In the genomic region with DNA sequence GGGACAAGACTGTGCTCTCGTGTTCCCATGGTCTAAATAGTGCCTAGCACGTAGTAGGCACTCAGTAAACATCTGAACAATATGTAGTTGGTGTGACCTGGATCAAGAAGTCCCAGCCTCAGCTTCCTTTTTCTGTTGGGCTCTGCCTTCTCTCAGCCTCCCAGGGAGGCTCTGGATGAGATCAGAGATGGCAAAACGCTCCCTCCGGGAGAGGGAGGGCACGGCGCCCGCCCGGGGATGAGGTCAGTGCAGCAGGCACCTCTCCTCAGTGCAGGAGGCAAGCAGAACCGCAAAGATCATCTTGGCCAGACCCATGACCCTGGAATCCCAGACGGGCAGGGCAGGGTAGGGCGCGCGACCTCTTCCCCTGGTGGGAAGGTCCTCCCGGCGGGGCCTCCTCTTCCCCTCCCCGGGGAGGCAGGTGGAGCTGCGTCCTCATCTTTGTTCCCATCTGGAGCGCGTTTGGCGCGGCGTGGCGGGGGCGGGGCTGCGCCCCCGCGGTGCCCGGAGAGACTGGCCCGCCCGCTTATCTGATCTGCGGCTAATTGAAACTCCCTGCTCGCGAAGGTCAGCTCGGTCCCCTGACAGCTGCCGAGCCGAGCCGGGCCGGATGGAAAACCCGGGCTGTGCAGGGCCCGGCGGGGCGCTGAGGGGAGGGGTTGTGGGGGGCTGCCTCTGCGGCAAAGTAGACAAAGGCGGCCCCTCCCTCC, we compare ENCODE assay signal across 1 cellular context.
TF ChIP-seq lines count a peak whose summit lies in the region.

No MANE protein-coding gene starts in this region.

TF ChIP-seq in HepG2, 621 proteins besides CTCF, POLR2A, EP300 and RAD21 (continued from another document and continues in another):
- TF ChIP-seq, protein P1, sequence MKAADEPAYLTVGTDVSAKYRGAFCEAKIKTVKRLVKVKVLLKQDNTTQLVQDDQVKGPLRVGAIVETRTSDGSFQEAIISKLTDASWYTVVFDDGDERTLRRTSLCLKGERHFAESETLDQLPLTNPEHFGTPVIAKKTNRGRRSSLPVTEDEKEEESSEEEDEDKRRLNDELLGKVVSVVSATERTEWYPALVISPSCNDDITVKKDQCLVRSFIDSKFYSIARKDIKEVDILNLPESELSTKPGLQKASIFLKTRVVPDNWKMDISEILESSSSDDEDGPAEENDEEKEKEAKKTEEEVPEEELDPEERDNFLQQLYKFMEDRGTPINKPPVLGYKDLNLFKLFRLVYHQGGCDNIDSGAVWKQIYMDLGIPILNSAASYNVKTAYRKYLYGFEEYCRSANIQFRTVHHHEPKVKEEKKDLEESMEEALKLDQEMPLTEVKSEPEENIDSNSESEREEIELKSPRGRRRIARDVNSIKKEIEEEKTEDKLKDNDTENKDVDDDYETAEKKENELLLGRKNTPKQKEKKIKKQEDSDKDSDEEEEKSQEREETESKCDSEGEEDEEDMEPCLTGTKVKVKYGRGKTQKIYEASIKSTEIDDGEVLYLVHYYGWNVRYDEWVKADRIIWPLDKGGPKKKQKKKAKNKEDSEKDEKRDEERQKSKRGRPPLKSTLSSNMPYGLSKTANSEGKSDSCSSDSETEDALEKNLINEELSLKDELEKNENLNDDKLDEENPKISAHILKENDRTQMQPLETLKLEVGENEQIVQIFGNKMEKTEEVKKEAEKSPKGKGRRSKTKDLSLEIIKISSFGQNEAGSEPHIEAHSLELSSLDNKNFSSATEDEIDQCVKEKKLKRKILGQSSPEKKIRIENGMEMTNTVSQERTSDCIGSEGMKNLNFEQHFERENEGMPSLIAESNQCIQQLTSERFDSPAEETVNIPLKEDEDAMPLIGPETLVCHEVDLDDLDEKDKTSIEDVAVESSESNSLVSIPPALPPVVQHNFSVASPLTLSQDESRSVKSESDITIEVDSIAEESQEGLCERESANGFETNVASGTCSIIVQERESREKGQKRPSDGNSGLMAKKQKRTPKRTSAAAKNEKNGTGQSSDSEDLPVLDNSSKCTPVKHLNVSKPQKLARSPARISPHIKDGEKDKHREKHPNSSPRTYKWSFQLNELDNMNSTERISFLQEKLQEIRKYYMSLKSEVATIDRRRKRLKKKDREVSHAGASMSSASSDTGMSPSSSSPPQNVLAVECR (CRISPR knock-in tag; IDR thresholded peaks at IDR 0.05; ENCODE audit: borderline replicate concordance) = peak; percentile 23; the same call in 1 of the 2 replicates
- no peak for TF ChIP-seq SOX13 (IDR thresholded peaks at IDR 0.05)
- TF ChIP-seq SOX13 (CRISPR knock-in tag; conservative IDR thresholded peaks at IDR 0.05 in 1 of 2, IDR thresholded peaks at IDR 0.05 in 1 of 2) = peak in 1 of 2 experiments; percentile 37; a peak in 1 of 4 replicates
- TF ChIP-seq HIVEP1 (CRISPR knock-in tag; IDR thresholded peaks at IDR 0.05) = peak; percentile 63
- no peak for TF ChIP-seq HOXA7 (CRISPR knock-in tag; IDR thresholded peaks at IDR 0.05)
- peak; percentile 19; the same call in 1 of the 2 replicates for TF ChIP-seq ZNF792 (CRISPR knock-in tag; IDR thresholded peaks at IDR 0.05)
- no peak for TF ChIP-seq SCMH1 (CRISPR knock-in tag; IDR thresholded peaks at IDR 0.05; ENCODE audit: borderline replicate concordance)
- TF ChIP-seq ZNF136 (CRISPR knock-in tag; IDR thresholded peaks at IDR 0.05; ENCODE audit: low read depth) = no peak
- TF ChIP-seq, protein P2, sequence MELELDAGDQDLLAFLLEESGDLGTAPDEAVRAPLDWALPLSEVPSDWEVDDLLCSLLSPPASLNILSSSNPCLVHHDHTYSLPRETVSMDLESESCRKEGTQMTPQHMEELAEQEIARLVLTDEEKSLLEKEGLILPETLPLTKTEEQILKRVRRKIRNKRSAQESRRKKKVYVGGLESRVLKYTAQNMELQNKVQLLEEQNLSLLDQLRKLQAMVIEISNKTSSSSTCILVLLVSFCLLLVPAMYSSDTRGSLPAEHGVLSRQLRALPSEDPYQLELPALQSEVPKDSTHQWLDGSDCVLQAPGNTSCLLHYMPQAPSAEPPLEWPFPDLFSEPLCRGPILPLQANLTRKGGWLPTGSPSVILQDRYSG (CRISPR knock-in tag; IDR thresholded peaks at IDR 0.05) = no peak
- TF ChIP-seq, protein P3, sequence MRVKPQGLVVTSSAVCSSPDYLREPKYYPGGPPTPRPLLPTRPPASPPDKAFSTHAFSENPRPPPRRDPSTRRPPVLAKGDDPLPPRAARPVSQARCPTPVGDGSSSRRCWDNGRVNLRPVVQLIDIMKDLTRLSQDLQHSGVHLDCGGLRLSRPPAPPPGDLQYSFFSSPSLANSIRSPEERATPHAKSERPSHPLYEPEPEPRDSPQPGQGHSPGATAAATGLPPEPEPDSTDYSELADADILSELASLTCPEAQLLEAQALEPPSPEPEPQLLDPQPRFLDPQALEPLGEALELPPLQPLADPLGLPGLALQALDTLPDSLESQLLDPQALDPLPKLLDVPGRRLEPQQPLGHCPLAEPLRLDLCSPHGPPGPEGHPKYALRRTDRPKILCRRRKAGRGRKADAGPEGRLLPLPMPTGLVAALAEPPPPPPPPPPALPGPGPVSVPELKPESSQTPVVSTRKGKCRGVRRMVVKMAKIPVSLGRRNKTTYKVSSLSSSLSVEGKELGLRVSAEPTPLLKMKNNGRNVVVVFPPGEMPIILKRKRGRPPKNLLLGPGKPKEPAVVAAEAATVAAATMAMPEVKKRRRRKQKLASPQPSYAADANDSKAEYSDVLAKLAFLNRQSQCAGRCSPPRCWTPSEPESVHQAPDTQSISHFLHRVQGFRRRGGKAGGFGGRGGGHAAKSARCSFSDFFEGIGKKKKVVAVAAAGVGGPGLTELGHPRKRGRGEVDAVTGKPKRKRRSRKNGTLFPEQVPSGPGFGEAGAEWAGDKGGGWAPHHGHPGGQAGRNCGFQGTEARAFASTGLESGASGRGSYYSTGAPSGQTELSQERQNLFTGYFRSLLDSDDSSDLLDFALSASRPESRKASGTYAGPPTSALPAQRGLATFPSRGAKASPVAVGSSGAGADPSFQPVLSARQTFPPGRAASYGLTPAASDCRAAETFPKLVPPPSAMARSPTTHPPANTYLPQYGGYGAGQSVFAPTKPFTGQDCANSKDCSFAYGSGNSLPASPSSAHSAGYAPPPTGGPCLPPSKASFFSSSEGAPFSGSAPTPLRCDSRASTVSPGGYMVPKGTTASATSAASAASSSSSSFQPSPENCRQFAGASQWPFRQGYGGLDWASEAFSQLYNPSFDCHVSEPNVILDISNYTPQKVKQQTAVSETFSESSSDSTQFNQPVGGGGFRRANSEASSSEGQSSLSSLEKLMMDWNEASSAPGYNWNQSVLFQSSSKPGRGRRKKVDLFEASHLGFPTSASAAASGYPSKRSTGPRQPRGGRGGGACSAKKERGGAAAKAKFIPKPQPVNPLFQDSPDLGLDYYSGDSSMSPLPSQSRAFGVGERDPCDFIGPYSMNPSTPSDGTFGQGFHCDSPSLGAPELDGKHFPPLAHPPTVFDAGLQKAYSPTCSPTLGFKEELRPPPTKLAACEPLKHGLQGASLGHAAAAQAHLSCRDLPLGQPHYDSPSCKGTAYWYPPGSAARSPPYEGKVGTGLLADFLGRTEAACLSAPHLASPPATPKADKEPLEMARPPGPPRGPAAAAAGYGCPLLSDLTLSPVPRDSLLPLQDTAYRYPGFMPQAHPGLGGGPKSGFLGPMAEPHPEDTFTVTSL (CRISPR knock-in tag; IDR thresholded peaks at IDR 0.05; ENCODE audit: borderline replicate concordance) = no peak
- TF ChIP-seq, protein P4, sequence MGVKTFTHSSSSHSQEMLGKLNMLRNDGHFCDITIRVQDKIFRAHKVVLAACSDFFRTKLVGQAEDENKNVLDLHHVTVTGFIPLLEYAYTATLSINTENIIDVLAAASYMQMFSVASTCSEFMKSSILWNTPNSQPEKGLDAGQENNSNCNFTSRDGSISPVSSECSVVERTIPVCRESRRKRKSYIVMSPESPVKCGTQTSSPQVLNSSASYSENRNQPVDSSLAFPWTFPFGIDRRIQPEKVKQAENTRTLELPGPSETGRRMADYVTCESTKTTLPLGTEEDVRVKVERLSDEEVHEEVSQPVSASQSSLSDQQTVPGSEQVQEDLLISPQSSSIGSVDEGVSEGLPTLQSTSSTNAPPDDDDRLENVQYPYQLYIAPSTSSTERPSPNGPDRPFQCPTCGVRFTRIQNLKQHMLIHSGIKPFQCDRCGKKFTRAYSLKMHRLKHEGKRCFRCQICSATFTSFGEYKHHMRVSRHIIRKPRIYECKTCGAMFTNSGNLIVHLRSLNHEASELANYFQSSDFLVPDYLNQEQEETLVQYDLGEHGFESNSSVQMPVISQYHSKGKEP (CRISPR knock-in tag; IDR thresholded peaks at IDR 0.05) = no peak
- TF ChIP-seq REL (CRISPR knock-in tag; conservative IDR thresholded peaks at IDR 0.05) = 0 out of 2 replicates have a peak, but pooled peaks have one; percentile 40
- no peak for TF ChIP-seq AKAP8 (CRISPR knock-in tag; IDR thresholded peaks at IDR 0.05)
- TF ChIP-seq KAT2B (IDR thresholded peaks at IDR 0.05; ENCODE audit: borderline replicate concordance, low read depth, low read length) = no peak
- no peak for TF ChIP-seq ZNF367 (CRISPR knock-in tag; IDR thresholded peaks at IDR 0.05; ENCODE audit: borderline replicate concordance)
- TF ChIP-seq RARG (CRISPR knock-in tag; IDR thresholded peaks at IDR 0.05; ENCODE audit: low read depth) = no peak
- no peak for TF ChIP-seq ZNF343 (CRISPR knock-in tag; IDR thresholded peaks at IDR 0.05)
- TF ChIP-seq, protein P5, sequence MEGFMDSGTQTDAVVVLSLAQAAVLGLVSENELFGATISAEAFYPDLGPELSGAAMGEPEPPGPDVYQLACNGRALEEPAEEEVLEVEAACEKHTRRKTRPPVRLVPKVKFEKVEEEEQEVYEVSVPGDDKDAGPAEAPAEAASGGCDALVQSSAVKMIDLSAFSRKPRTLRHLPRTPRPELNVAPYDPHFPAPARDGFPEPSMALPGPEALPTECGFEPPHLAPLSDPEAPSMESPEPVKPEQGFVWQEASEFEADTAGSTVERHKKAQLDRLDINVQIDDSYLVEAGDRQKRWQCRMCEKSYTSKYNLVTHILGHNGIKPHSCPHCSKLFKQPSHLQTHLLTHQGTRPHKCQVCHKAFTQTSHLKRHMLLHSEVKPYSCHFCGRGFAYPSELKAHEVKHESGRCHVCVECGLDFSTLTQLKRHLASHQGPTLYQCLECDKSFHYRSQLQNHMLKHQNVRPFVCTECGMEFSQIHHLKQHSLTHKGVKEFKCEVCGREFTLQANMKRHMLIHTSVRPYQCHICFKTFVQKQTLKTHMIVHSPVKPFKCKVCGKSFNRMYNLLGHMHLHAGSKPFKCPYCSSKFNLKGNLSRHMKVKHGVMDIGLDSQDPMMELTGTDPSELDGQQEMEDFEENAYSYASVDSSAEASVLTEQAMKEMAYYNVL (CRISPR knock-in tag; IDR thresholded peaks at IDR 0.05; ENCODE audit: borderline replicate concordance) = 0 out of 2 replicates have a peak, but pooled peaks have one; percentile 1
- peak; percentile 27; the same call in 1 of the 2 replicates for TF ChIP-seq CBX5 (CRISPR knock-in tag; IDR thresholded peaks at IDR 0.05; ENCODE audit: borderline replicate concordance)
- TF ChIP-seq, protein P6, sequence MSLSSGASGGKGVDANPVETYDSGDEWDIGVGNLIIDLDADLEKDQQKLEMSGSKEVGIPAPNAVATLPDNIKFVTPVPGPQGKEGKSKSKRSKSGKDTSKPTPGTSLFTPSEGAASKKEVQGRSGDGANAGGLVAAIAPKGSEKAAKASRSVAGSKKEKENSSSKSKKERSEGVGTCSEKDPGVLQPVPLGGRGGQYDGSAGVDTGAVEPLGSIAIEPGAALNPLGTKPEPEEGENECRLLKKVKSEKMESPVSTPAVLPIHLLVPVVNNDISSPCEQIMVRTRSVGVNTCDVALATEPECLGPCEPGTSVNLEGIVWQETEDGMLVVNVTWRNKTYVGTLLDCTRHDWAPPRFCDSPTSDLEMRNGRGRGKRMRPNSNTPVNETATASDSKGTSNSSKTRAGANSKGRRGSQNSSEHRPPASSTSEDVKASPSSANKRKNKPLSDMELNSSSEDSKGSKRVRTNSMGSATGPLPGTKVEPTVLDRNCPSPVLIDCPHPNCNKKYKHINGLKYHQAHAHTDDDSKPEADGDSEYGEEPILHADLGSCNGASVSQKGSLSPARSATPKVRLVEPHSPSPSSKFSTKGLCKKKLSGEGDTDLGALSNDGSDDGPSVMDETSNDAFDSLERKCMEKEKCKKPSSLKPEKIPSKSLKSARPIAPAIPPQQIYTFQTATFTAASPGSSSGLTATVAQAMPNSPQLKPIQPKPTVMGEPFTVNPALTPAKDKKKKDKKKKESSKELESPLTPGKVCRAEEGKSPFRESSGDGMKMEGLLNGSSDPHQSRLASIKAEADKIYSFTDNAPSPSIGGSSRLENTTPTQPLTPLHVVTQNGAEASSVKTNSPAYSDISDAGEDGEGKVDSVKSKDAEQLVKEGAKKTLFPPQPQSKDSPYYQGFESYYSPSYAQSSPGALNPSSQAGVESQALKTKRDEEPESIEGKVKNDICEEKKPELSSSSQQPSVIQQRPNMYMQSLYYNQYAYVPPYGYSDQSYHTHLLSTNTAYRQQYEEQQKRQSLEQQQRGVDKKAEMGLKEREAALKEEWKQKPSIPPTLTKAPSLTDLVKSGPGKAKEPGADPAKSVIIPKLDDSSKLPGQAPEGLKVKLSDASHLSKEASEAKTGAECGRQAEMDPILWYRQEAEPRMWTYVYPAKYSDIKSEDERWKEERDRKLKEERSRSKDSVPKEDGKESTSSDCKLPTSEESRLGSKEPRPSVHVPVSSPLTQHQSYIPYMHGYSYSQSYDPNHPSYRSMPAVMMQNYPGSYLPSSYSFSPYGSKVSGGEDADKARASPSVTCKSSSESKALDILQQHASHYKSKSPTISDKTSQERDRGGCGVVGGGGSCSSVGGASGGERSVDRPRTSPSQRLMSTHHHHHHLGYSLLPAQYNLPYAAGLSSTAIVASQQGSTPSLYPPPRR (CRISPR knock-in tag; IDR thresholded peaks at IDR 0.05; ENCODE audit: borderline replicate concordance) = 0 out of 2 replicates have a peak, but pooled peaks have one; percentile 57
- TF ChIP-seq TEAD3 (CRISPR knock-in tag; optimal IDR thresholded peaks at IDR 0.05; ENCODE audit: borderline replicate concordance) = peak; percentile 28
- 0 out of 2 replicates have a peak, but pooled peaks have one; percentile 26 for TF ChIP-seq ZSCAN29 (CRISPR knock-in tag; conservative IDR thresholded peaks at IDR 0.05)
- peak; percentile 26 for TF ChIP-seq YY1 (IDR thresholded peaks at IDR 0.05; ENCODE audit: insufficient read depth, insufficient replicate concordance, low read depth, low read length)
- no peak for TF ChIP-seq POLR2G (IDR thresholded peaks at IDR 0.05; ENCODE audit: low read depth, low read length)
- TF ChIP-seq SNAPC2 (CRISPR knock-in tag; IDR thresholded peaks at IDR 0.05) = no peak
- TF ChIP-seq, protein P7, sequence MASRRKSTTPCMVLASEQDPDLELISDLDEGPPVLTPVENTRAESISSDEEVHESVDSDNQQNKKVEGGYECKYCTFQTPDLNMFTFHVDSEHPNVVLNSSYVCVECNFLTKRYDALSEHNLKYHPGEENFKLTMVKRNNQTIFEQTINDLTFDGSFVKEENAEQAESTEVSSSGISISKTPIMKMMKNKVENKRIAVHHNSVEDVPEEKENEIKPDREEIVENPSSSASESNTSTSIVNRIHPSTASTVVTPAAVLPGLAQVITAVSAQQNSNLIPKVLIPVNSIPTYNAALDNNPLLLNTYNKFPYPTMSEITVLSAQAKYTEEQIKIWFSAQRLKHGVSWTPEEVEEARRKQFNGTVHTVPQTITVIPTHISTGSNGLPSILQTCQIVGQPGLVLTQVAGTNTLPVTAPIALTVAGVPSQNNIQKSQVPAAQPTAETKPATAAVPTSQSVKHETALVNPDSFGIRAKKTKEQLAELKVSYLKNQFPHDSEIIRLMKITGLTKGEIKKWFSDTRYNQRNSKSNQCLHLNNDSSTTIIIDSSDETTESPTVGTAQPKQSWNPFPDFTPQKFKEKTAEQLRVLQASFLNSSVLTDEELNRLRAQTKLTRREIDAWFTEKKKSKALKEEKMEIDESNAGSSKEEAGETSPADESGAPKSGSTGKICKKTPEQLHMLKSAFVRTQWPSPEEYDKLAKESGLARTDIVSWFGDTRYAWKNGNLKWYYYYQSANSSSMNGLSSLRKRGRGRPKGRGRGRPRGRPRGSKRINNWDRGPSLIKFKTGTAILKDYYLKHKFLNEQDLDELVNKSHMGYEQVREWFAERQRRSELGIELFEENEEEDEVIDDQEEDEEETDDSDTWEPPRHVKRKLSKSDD (CRISPR knock-in tag; IDR thresholded peaks at IDR 0.05; ENCODE audit: low read depth) = no peak
- TF ChIP-seq NCOA2 (CRISPR knock-in tag; IDR thresholded peaks at IDR 0.05) = peak; percentile 53; the same call in 1 of the 2 replicates
- TF ChIP-seq DMAP1 (CRISPR knock-in tag; IDR thresholded peaks at IDR 0.05) = peak; percentile 40; the same call in 1 of the 2 replicates
